ENCODE assay signal across 8 cellular contexts in the genomic region with DNA sequence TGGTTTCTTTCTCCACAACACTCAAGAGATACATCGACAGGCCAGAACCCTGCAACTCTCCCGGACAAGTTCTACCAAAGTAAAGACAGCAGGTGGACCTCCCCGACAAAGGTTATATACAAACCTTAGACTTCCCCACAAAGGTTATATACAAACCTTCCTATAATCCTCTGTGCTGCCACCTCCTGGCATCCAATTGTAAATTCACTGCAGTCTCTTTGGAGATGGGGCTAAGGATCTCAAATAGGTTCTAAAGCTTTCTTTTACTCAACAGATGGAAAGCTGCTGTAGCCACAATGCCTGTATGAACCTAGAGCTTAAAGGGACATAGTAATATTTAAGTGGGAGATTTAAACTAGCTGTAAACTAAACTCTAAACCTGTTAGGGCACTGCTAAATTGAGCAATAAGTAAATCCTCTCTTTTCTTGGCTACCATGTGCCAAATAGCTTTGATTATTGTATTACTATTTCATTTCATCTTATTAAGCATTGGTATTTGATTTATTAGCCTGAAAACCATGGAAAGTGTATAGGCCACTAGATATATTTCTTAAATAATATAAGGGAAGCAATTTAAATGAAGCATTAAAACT. TPM values are rescaled to one million over a fixed set of nuclear protein-coding genes. Genes with fewer than 3 reads are reported as not detected.
DNase-seq lines count a peak whose midpoint lies in the region; ATAC-seq and FAIRE-seq lines count a peak whose summit lies in the region.

No MANE protein-coding gene starts in this region.

- peak; percentile 82 for FAIRE-seq in islet of Langerhans (lab: Jason Lieb, UNC)

- ATAC-seq in GM21423 (IDR thresholded peaks at IDR 0.05; ENCODE audit: unreplicated experiment) (peak; percentile 88), HG03558 (IDR thresholded peaks at IDR 0.05; ENCODE audit: extremely low read depth, unreplicated experiment) (peak; percentile 71)
- ATAC-seq in stimulated activated naive B cell treated with anti-CD40 and anti-IgM and Interleukin-4, amounts not matched to agents 10 μg/mL and 1 μg/mL and 100 μg/mL, for 72 hours (replicated peaks): peak; percentile 78 to 91

- H3K4me1 Mint-ChIP-seq in stimulated activated naive B cell treated with anti-CD40 and anti-IgM and Interleukin-4, amounts not matched to agents 10 μg/mL and 1 μg/mL and 100 μg/mL, for 72 hours: peaks cover 7 to 10% of the 10 kb centered on the region in 2 donors

- DNase-seq in NCI-H2107 treated with DMSO at 0.1 percent for 48 hours (lab: John Stamatoyannopoulos, UW; ENCODE audit: unreplicated experiment) (peak; percentile 60), NCI-H2107 (lab: John Stamatoyannopoulos, UW) (no peak), RPMI7951 (ENCODE audit: low read depth) (peak; percentile 64), amniotic stem cell (lab: John Stamatoyannopoulos, UW) (peak; percentile 20)
- DNase-seq in stimulated activated naive B cell treated with anti-CD40 and anti-IgM and Interleukin-4, amounts not matched to agents 10 μg/mL and 1 μg/mL and 100 μg/mL, for 72 hours: peak; percentile 33

- no peaks in the 10 kb centered on the region for H3K9me3 Mint-ChIP-seq in stimulated activated naive B cell treated with anti-CD40 and anti-IgM and Interleukin-4, amounts not matched to agents 10 μg/mL and 1 μg/mL and 100 μg/mL, for 72 hours

- peaks cover 5 to 7% of the 10 kb centered on the region in 2 donors for H3K36me3 Mint-ChIP-seq in stimulated activated naive B cell treated with anti-CD40 and anti-IgM and Interleukin-4, amounts not matched to agents 10 μg/mL and 1 μg/mL and 100 μg/mL, for 72 hours

- no peak overlapping the region for H3K27ac Mint-ChIP-seq in stimulated activated naive B cell treated with anti-CD40 and anti-IgM and Interleukin-4, amounts not matched to agents 10 μg/mL and 1 μg/mL and 100 μg/mL, for 72 hours

- H3K4me3 Mint-ChIP-seq in stimulated activated naive B cell treated with anti-CD40 and anti-IgM and Interleukin-4, amounts not matched to agents 10 μg/mL and 1 μg/mL and 100 μg/mL, for 72 hours: no peak overlapping the region

- H3K27me3 Mint-ChIP-seq in stimulated activated naive B cell treated with anti-CD40 and anti-IgM and Interleukin-4, amounts not matched to agents 10 μg/mL and 1 μg/mL and 100 μg/mL, for 72 hours: no peaks in the 10 kb centered on the region

RNA-seq across cellular contexts. Expression of gene MREG, which starts 9.8 kb away (rescaled TPM):
- total RNA-seq in RPMI7951 (2014; rRNA removed; shearing (Covaris generic)): 4.6 and 5.7 TPM in 2 replicates

RNA-seq across cellular contexts. Expression of gene PECR, which starts 58.5 kb away (rescaled TPM):
- total RNA-seq in RPMI7951 (2014; rRNA removed; shearing (Covaris generic)): 20.2 and 22.6 TPM in 2 replicates

RNA-seq across cellular contexts. Expression of gene TMEM169, which starts 58.6 kb away (rescaled TPM):
- 2.2 and 2.9 TPM in 2 replicates for total RNA-seq in RPMI7951 (2014; rRNA removed; shearing (Covaris generic))
